In the genomic region with DNA sequence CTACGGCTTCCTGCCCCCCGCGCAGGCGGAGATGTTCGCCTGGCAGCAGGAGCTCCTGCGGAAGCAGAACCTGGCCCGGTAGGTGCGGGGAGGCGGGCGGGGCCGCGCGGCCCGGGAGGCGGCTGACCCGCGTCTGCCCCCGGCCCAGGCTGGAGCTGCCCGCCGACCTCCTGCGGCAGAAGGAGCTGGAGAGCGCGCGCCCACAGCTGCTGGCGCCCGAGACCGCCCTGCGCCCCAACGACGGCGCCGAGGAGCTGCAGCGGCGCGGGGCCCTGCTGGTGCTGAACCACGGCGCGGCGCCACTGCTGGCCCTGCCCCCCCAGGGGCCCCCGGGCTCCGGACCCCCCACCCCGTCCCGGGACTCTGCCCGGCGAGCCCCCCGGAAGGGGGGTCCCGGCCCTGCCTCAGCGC, we compare ENCODE assay signal across 8 cellular contexts. TPM values are rescaled to one million over a fixed set of nuclear protein-coding genes. Genes with fewer than 3 reads are reported as not detected.
DNase-seq lines count a peak whose midpoint lies in the region; ATAC-seq and TF ChIP-seq lines count a peak whose summit lies in the region.

No MANE protein-coding gene starts in this region.

- H3K36me3 ChIP-seq in iPS-18a (ENCODE audit: control insufficient read depth, low read depth, low read length) (peaks cover 5% of the 10 kb centered on the region), thoracic aorta (peaks cover 18% of the 10 kb centered on the region)

- H3K4me1 ChIP-seq in iPS-18a (ENCODE audit: control insufficient read depth, low read depth, low read length), result no peaks in the 10 kb centered on the region
- H3K4me1 ChIP-seq in thoracic aorta (ENCODE audit: control insufficient read depth in 1 of 2, low read depth in 2 of 2), result peaks cover 22 to 34% of the 10 kb centered on the region in 2 donors

- CTCF ChIA-PET in activated naive CD4-positive, alpha-beta T cell treated with anti-CD3 and anti-CD28 coated beads for 36 hours (lab: Charles Lee), result interaction anchor here (0.6 kb wide), 1 partner anchor 664 kb away, joined by 4 read pairs; no protein-coding TSS in a partner anchor

- peak overlapping the region; percentile 17 for H3K4me3 ChIP-seq in iPS-18a (ENCODE audit: low read length)
- peak overlapping the region; percentile 66 for H3K4me3 ChIP-seq in thoracic aorta

- H3K27ac ChIP-seq in iPS-18a (ENCODE audit: low read length) (no peak overlapping the region), thoracic aorta (no peak overlapping the region)

- intact Hi-C loops in activated naive CD4-positive, alpha-beta T cell treated with anti-CD3 and anti-CD28 coated beads for 36 hours (cut with micrococcal nuclease), result no loop called here

- H3K27ac Mint-ChIP-seq in activated naive CD4-positive, alpha-beta T cell treated with anti-CD3 and anti-CD28 coated beads for 36 hours, result no peak overlapping the region

- no peak overlapping the region for H3K9ac ChIP-seq in iPS-18a (ENCODE audit: low read length)

- DNase-seq in activated T-cell treated with anti-CD3 and anti-CD28 coated beads, Interleukin-2, amount 50 U/mL, for 4 hours, result no peak
- DNase-seq in activated T-cell treated with anti-CD3 and anti-CD28 coated beads, Interleukin-2, amount 50 U/mL, for 48 hours, result no peak
- peak; percentile 29 for DNase-seq in SK-N-DZ (ENCODE audit: low spot score)
- DNase-seq in thoracic aorta (ENCODE audit: low spot score), result no peak
- DNase-seq in DMS79 treated with DMSO at 0.1 percent for 48 hours (lab: John Stamatoyannopoulos, UW), result no peak
- DNase-seq in activated naive CD4-positive, alpha-beta T cell treated with anti-CD3 and anti-CD28 coated beads for 36 hours, result no peak

- H3K4me3 Mint-ChIP-seq in activated T-cell treated with anti-CD3 and anti-CD28 coated beads, Interleukin-2, amount 50 U/mL, for 4 hours, result no peak overlapping the region
- H3K4me3 Mint-ChIP-seq in activated naive CD4-positive, alpha-beta T cell treated with anti-CD3 and anti-CD28 coated beads for 36 hours, result no peak overlapping the region

- no peaks in the 10 kb centered on the region for H3K9me3 Mint-ChIP-seq in activated T-cell treated with anti-CD3 and anti-CD28 coated beads, Interleukin-2, amount 50 U/mL, for 4 hours
- no peaks in the 10 kb centered on the region for H3K9me3 Mint-ChIP-seq in activated naive CD4-positive, alpha-beta T cell treated with anti-CD3 and anti-CD28 coated beads for 36 hours

- H3K9me3 ChIP-seq in iPS-18a (ENCODE audit: control insufficient read depth, low read depth, low read length) (no peaks in the 10 kb centered on the region), thoracic aorta (no peaks in the 10 kb centered on the region)

- peaks cover 5% of the 10 kb centered on the region for H3K4me1 Mint-ChIP-seq in activated T-cell treated with anti-CD3 and anti-CD28 coated beads, Interleukin-2, amount 50 U/mL, for 4 hours (ENCODE audit: low read depth)
- peaks cover 7% of the 10 kb centered on the region for H3K4me1 Mint-ChIP-seq in activated naive CD4-positive, alpha-beta T cell treated with anti-CD3 and anti-CD28 coated beads for 36 hours (ENCODE audit: low read depth)

- peak; percentile 9 to 16 for ATAC-seq in activated T-cell treated with anti-CD3 and anti-CD28 coated beads, Interleukin-2, amount 50 U/mL, for 4 hours
- ATAC-seq in thoracic aorta (ENCODE audit: insufficient number of reproducible peaks, low FRiP score, low read depth), result no peak
- ATAC-seq in GM21529 (IDR thresholded peaks at IDR 0.05; ENCODE audit: unreplicated experiment), result no peak

- no peak for TF ChIP-seq CTCF in thoracic aorta (IDR thresholded peaks at IDR 0.05)

- peaks cover 29% of the 10 kb centered on the region for H3K27me3 Mint-ChIP-seq in activated T-cell treated with anti-CD3 and anti-CD28 coated beads, Interleukin-2, amount 50 U/mL, for 4 hours (ENCODE audit: low read depth)
- peaks cover 20% of the 10 kb centered on the region for H3K27me3 Mint-ChIP-seq in activated naive CD4-positive, alpha-beta T cell treated with anti-CD3 and anti-CD28 coated beads for 36 hours (ENCODE audit: low read depth)

- peaks cover 72% of the 10 kb centered on the region for H3K27me3 ChIP-seq in iPS-18a (ENCODE audit: control insufficient read depth, insufficient read depth, low read length)
- H3K27me3 ChIP-seq in thoracic aorta (replicated peaks; ENCODE audit: insufficient read depth), result peaks cover 6% of the 10 kb centered on the region

- peaks cover 16% of the 10 kb centered on the region for H3K36me3 Mint-ChIP-seq in activated T-cell treated with anti-CD3 and anti-CD28 coated beads, Interleukin-2, amount 50 U/mL, for 4 hours (ENCODE audit: insufficient read depth)
- peaks cover 16% of the 10 kb centered on the region for H3K36me3 Mint-ChIP-seq in activated naive CD4-positive, alpha-beta T cell treated with anti-CD3 and anti-CD28 coated beads for 36 hours (ENCODE audit: low read depth)

RNA-seq across cellular contexts. Expression of a gene that starts 16.6 kb away (rescaled TPM):
- 100 to 1,000 TPM; 292 to 315 (median 315) TPM for total RNA-seq in activated T-cell treated with anti-CD3 and anti-CD28 coated beads, Interleukin-2, amount 50 U/mL, for 4 hours
- polyA plus RNA-seq in SK-N-DZ (2014; cell fraction: cytosol; rRNA removed), result 118 and 119 TPM in 2 replicates
- polyA plus RNA-seq in SK-N-DZ (2014; cell fraction: nucleus; rRNA removed), result 98.3 and 122 TPM in 2 replicates
- total RNA-seq in thoracic aorta, result 10 to 100 TPM; 33.8 to 47.2 TPM
- 100 to 1,000 TPM; 113 to 119 TPM for total RNA-seq in activated naive CD4-positive, alpha-beta T cell treated with anti-CD3 and anti-CD28 coated beads for 36 hours

RNA-seq across cellular contexts. Expression of a gene that starts 18.0 kb away (rescaled TPM):
- 10 to 100 TPM; 32.1 to 36.6 (median 34.3) TPM for total RNA-seq in activated T-cell treated with anti-CD3 and anti-CD28 coated beads, Interleukin-2, amount 50 U/mL, for 4 hours
- polyA plus RNA-seq in SK-N-DZ (2014; cell fraction: cytosol; rRNA removed), result 17.9 and 35.0 TPM in 2 replicates
- 656 and 724 TPM in 2 replicates for polyA plus RNA-seq in SK-N-DZ (2014; cell fraction: nucleus; rRNA removed)
- total RNA-seq in thoracic aorta, result 10 to 100 TPM in 1 of 2 donors, 1 to 10 TPM in 1; 4.2 to 15.3 TPM
- total RNA-seq in activated naive CD4-positive, alpha-beta T cell treated with anti-CD3 and anti-CD28 coated beads for 36 hours, result 10 to 100 TPM; 19.4 to 20.2 TPM

RNA-seq across cellular contexts. Expression of a gene that starts 18.7 kb away (rescaled TPM):
- not detected for total RNA-seq in activated T-cell treated with anti-CD3 and anti-CD28 coated beads, Interleukin-2, amount 50 U/mL, for 4 hours
- polyA plus RNA-seq in SK-N-DZ (2014; cell fraction: cytosol; rRNA removed), result 123 and 149 TPM in 2 replicates
- 494 and 564 TPM in 2 replicates for polyA plus RNA-seq in SK-N-DZ (2014; cell fraction: nucleus; rRNA removed)
- total RNA-seq in thoracic aorta, result 10 to 100 TPM; 10.2 to 18.8 TPM
- not detected for total RNA-seq in activated naive CD4-positive, alpha-beta T cell treated with anti-CD3 and anti-CD28 coated beads for 36 hours

RNA-seq across cellular contexts. Expression of a gene that starts 23.9 kb away (rescaled TPM):
- total RNA-seq in activated T-cell treated with anti-CD3 and anti-CD28 coated beads, Interleukin-2, amount 50 U/mL, for 4 hours, result 1 to 10 TPM; 1.6 to 2.4 (median 1.9) TPM
- polyA plus RNA-seq in SK-N-DZ (2014; cell fraction: cytosol; rRNA removed), result 0.06 TPM in 1 of 2 replicates, not detected in the other
- 0.08 and 0.60 TPM in 2 replicates for polyA plus RNA-seq in SK-N-DZ (2014; cell fraction: nucleus; rRNA removed)
- under 1 TPM in 1 of 2 donors, not detected in 1; 0.27 TPM for total RNA-seq in thoracic aorta
- total RNA-seq in activated naive CD4-positive, alpha-beta T cell treated with anti-CD3 and anti-CD28 coated beads for 36 hours, result under 1 TPM; 0.52 to 0.69 TPM

RNA-seq across cellular contexts. Expression of a gene that starts 39.5 kb away (rescaled TPM):
- total RNA-seq in activated T-cell treated with anti-CD3 and anti-CD28 coated beads, Interleukin-2, amount 50 U/mL, for 4 hours, result not detected
- 0.35 TPM in 1 of 2 replicates, not detected in the other for polyA plus RNA-seq in SK-N-DZ (2014; cell fraction: cytosol; rRNA removed)
- polyA plus RNA-seq in SK-N-DZ (2014; cell fraction: nucleus; rRNA removed), result 0.62 TPM in 1 of 2 replicates, not detected in the other
- total RNA-seq in thoracic aorta, result under 1 TPM; 0.54 to 0.99 TPM
- total RNA-seq in activated naive CD4-positive, alpha-beta T cell treated with anti-CD3 and anti-CD28 coated beads for 36 hours, result not detected

Comparison
In these comparisons a context has a peak if more than half of its experiments do, and no peak if none do; other contexts are left out.
1. ATAC-seq: peak in activated T-cell treated with anti-CD3 and anti-CD28 coated beads, Interleukin-2, amount 50 U/mL, for 4 hours (2 of 2); none in thoracic aorta (single experiment) and GM21529 (single experiment).
2. RNA of a gene that starts 18.7 kb away (total RNA-seq): 10.2 to 18.8 TPM in thoracic aorta; not detected in activated naive CD4-positive, alpha-beta T cell treated with anti-CD3 and anti-CD28 coated beads for 36 hours and not detected in activated T-cell treated with anti-CD3 and anti-CD28 coated beads, Interleukin-2, amount 50 U/mL, for 4 hours; every median in the first group is over 10 times any median in the second.